In genomic region chr17:83161298-83162034, GRCh38 we compare ENCODE assay signal across 14 cellular contexts.
DNase-seq lines count a peak whose midpoint lies in the region; ATAC-seq and TF ChIP-seq lines count a peak whose summit lies in the region.
"Had no signal": no experiment of that assay in that cellular context is flagged by ENCODE, and none has a peak within 500 bp of the region (broad histone marks: within the 10 kb centered on the region; RNA-seq: fewer than 3 reads in every experiment).

No MANE protein-coding gene starts in this region.

- no peak overlapping the region for H3K4me3 ChIP-seq in uterus
- H3K4me3 ChIP-seq: GM12878, thoracic aorta had no signal

- no peaks in the 10 kb centered on the region for H3K36me3 ChIP-seq in uterus
- H3K36me3 ChIP-seq: thoracic aorta had no signal

- no peaks in the 10 kb centered on the region for H3K36me3 Mint-ChIP-seq in mesothelial cell of epicardium
- no peaks in the 10 kb centered on the region for H3K36me3 Mint-ChIP-seq in naive thymus-derived CD8-positive, alpha-beta T cell

- DNase-seq in activated CD8-positive, alpha-beta memory T cell treated with anti-CD3 and anti-CD28 coated beads, Interleukin-2, amount 50 U/mL, for 48 hours: peak; percentile 42
- no peak for DNase-seq in activated CD8-positive, alpha-beta memory T cell treated with anti-CD3 and anti-CD28 coated beads, Interleukin-2, amount 50 U/mL, for 4 hours
- DNase-seq in dedifferentiated amniotic fluid mesenchymal stem cell (ENCODE audit: extremely low spot score) (peak; percentile 65), mesothelial cell of epicardium (ENCODE audit: low spot score in 2 of 2, unreplicated experiment in 2 of 2) (no peak), uterus (peak in 1 of 2 donors; percentile 42), NCI-H1105 treated with DMSO at 0.1 percent for 48 hours (lab: John Stamatoyannopoulos, UW) (no peak)
- no peak for DNase-seq in naive thymus-derived CD8-positive, alpha-beta T cell
- DNase-seq: DMS 273 treated with DMSO at 0.1 percent for 48 hours; effector CD4-positive, alpha-beta T cell; MV-4-11; NCI-H510A had no signal

- no peaks in the 10 kb centered on the region for H3K27me3 ChIP-seq in uterus

- H3K27ac Mint-ChIP-seq in mesothelial cell of epicardium: peak overlapping the region; percentile 14
- no peak overlapping the region for H3K27ac Mint-ChIP-seq in naive thymus-derived CD8-positive, alpha-beta T cell

- H3K27ac ChIP-seq in uterus: peak overlapping the region; percentile 33 to 59
- H3K27ac ChIP-seq: thoracic aorta had no signal

- ATAC-seq in GM18870 (IDR thresholded peaks at IDR 0.05; ENCODE audit: unreplicated experiment): no peak
- no peak for ATAC-seq in naive thymus-derived CD8-positive, alpha-beta T cell
- ATAC-seq: GM12878 had no signal

- POLR2A ChIA-PET in naive thymus-derived CD8-positive, alpha-beta T cell (lab: Charles Lee): no interaction called here

- TF ChIP-seq CTCF in mesothelial cell of epicardium (IDR thresholded peaks at IDR 0.05; ENCODE audit: unreplicated experiment) (no peak), uterus (IDR thresholded peaks at IDR 0.05) (no peak)

- no peaks in the 10 kb centered on the region for H3K9me3 ChIP-seq in uterus
- H3K9me3 ChIP-seq: thoracic aorta had no signal

- no peaks in the 10 kb centered on the region for H3K4me1 ChIP-seq in uterus

- intact Hi-C loops in uterus (cut with DNase I; ENCODE audit: low total_unique reads): no loop called here

- peaks cover 9% of the 10 kb centered on the region for H3K4me1 Mint-ChIP-seq in mesothelial cell of epicardium
- H3K4me1 Mint-ChIP-seq in naive thymus-derived CD8-positive, alpha-beta T cell: no peaks in the 10 kb centered on the region

- no peak overlapping the region for H3K4me3 Mint-ChIP-seq in mesothelial cell of epicardium
- H3K4me3 Mint-ChIP-seq in naive thymus-derived CD8-positive, alpha-beta T cell: no peak overlapping the region

- peaks cover 12% of the 10 kb centered on the region for H3K9me3 Mint-ChIP-seq in mesothelial cell of epicardium
- H3K9me3 Mint-ChIP-seq in naive thymus-derived CD8-positive, alpha-beta T cell: no peaks in the 10 kb centered on the region

- H3K27me3 Mint-ChIP-seq in mesothelial cell of epicardium (ENCODE audit: low read depth): peaks cover 3% of the 10 kb centered on the region
- H3K27me3 Mint-ChIP-seq in naive thymus-derived CD8-positive, alpha-beta T cell: peaks cover 0 to 12% (median 0%) of the 10 kb centered on the region in 5 donors

- TF ChIP-seq POLR2A in uterus (IDR thresholded peaks at IDR 0.05): no peak

Comparison
In these comparisons a context has a peak if more than half of its experiments do, and no peak if none do; other contexts are left out.
1. DNase-seq: peak in activated CD8-positive, alpha-beta memory T cell treated with anti-CD3 and anti-CD28 coated beads, Interleukin-2, amount 50 U/mL, for 48 hours (single experiment) and dedifferentiated amniotic fluid mesenchymal stem cell (single experiment); none in activated CD8-positive, alpha-beta memory T cell treated with anti-CD3 and anti-CD28 coated beads, Interleukin-2, amount 50 U/mL, for 4 hours (single experiment), mesothelial cell of epicardium (0 of 2), naive thymus-derived CD8-positive, alpha-beta T cell (0 of 10) and NCI-H1105 treated with DMSO at 0.1 percent for 48 hours (single experiment).